In genomic region chr5:133370904-133371303, GRCh38 we compare ENCODE assay signal across 15 cellular contexts.
A peak's percentile ranks its signal among the peaks of the same experiment; 100 is the strongest.
DNase-seq lines count a peak whose midpoint lies in the region; ATAC-seq and TF ChIP-seq lines count a peak whose summit lies in the region.
"Had no signal": no experiment of that assay in that cellular context is flagged by ENCODE, and none has a peak within 500 bp of the region (broad histone marks: within the 10 kb centered on the region; RNA-seq: fewer than 3 reads in every experiment).

No MANE protein-coding gene starts in this region.

- H3K9me2 ChIP-seq in PC-3 (replicated peaks; ENCODE audit: low read length) (no peaks in the 10 kb centered on the region), neural cell (ENCODE audit: insufficient read depth, low read length) (no peaks in the 10 kb centered on the region)

- DNase-seq in PC-3 (no peak), NCI-H1694 (lab: John Stamatoyannopoulos, UW) (no peak), NCI-H524 treated with DMSO at 0.1 percent for 48 hours (lab: John Stamatoyannopoulos, UW) (no peak)
- DNase-seq in effector CD8-positive, alpha-beta T cell (lab: John Stamatoyannopoulos, UW) = no peak
- DNase-seq: CD8-positive, alpha-beta memory T cell; GF-D8; HFFc6; KG1; NCI-H1092; NCI-H510A; SJCRH30 had no signal

- ATAC-seq in PC-3 (peak; percentile 39), esophagus mucosa (peak; percentile 9)
- ATAC-seq: GM23338 had no signal

- no peak for TF ChIP-seq EP300 in neural cell (conservative IDR thresholded peaks at IDR 0.05; ENCODE audit: poor library complexity, severe bottlenecking)

- H3K36me3 ChIP-seq in BLaER1 = no peaks in the 10 kb centered on the region
- no peaks in the 10 kb centered on the region for H3K36me3 ChIP-seq in PC-3 (ENCODE audit: low read depth, low read length)
- no peaks in the 10 kb centered on the region for H3K36me3 ChIP-seq in neural cell (ENCODE audit: insufficient read depth, low read length)
- H3K36me3 ChIP-seq: SJCRH30 had no signal

- H3K27me3 ChIP-seq in BLaER1 = no peaks in the 10 kb centered on the region
- H3K27me3 ChIP-seq in PC-3 (ENCODE audit: low read length) = no peaks in the 10 kb centered on the region
- H3K27me3 ChIP-seq in neural cell (ENCODE audit: insufficient read depth, low read depth, low read length) = no peaks in the 10 kb centered on the region
- H3K27me3 ChIP-seq: SJCRH30 had no signal

- H3K9ac ChIP-seq in BLaER1 (no peak overlapping the region), PC-3 (ENCODE audit: low read length) (no peak overlapping the region), neural cell (ENCODE audit: low read length) (no peak overlapping the region)

- no peak overlapping the region for H2AFZ ChIP-seq in PC-3 (ENCODE audit: low read length)
- H2AFZ ChIP-seq in neural cell (ENCODE audit: low read depth, low read length) = no peak overlapping the region
- H2AFZ ChIP-seq: GM23338 had no signal

- intact Hi-C loops in PC-3 (cut with micrococcal nuclease) = no loop called here

- H4K20me1 ChIP-seq in BLaER1 = no peaks in the 10 kb centered on the region
- no peaks in the 10 kb centered on the region for H4K20me1 ChIP-seq in PC-3 (ENCODE audit: low read length)
- no peaks in the 10 kb centered on the region for H4K20me1 ChIP-seq in neural cell (ENCODE audit: insufficient read depth)

- H3K9me3 ChIP-seq in BLaER1 (no peaks in the 10 kb centered on the region), PC-3 (ENCODE audit: low read length) (no peaks in the 10 kb centered on the region), neural cell (ENCODE audit: low read length) (no peaks in the 10 kb centered on the region)
- H3K9me3 ChIP-seq: SJCRH30 had no signal

- H3F3A ChIP-seq in PC-3 (ENCODE audit: low read length, unreplicated experiment) (no peaks in the 10 kb centered on the region), neural cell (ENCODE audit: insufficient read depth, low read length, poor library complexity, severe bottlenecking) (no peaks in the 10 kb centered on the region)

- H3K4me1 ChIP-seq in BLaER1 = peaks cover 13% of the 10 kb centered on the region
- H3K4me1 ChIP-seq in PC-3 (ENCODE audit: insufficient read depth, low read length) = peaks cover 20% of the 10 kb centered on the region

- H3K79me2 ChIP-seq in PC-3 (ENCODE audit: low read length) (no peaks in the 10 kb centered on the region), neural cell (replicated peaks; ENCODE audit: insufficient read depth, low read length) (no peaks in the 10 kb centered on the region)

- H3K4me2 ChIP-seq in BLaER1 (peak overlapping the region; percentile 43; the same call in 1 of the 2 replicates), PC-3 (ENCODE audit: low read length) (peak overlapping the region; percentile 17), neural cell (ENCODE audit: low read length) (no peak overlapping the region)
- H3K4me2 ChIP-seq: GM23338 had no signal

- POLR2A ChIA-PET in PC-3 (lab: Charles Lee; ENCODE audit: unreplicated experiment) = no interaction called here

- H3K27ac ChIP-seq in BLaER1 (no peak overlapping the region), PC-3 (ENCODE audit: low read length) (peak overlapping the region; percentile 13; the same call in 1 of the 2 replicates), neural cell (ENCODE audit: low read length) (peak overlapping the region; percentile 50)
- H3K27ac ChIP-seq: SJCRH30 had no signal

- H3K4me3 ChIP-seq in BLaER1 (no peak overlapping the region), PC-3 (ENCODE audit: low read length) (no peak overlapping the region), neural cell (ENCODE audit: low read length) (no peak overlapping the region)
- H3K4me3 ChIP-seq: GM23338, SJCRH30 had no signal

- CTCF ChIA-PET in PC-3 (lab: Charles Lee) = no interaction called here

- no TSS peak for BruUV-seq in PC-3 (replicated peaks; lab: Mats Ljungman, UMichigan)

- TF ChIP-seq CTCF in PC-3 (conservative IDR thresholded peaks at IDR 0.05; ENCODE audit: low read depth, low read length) (no peak), neural cell (IDR thresholded peaks at IDR 0.05; ENCODE audit: poor library complexity, severe bottlenecking) (no peak)

- no peak for TF ChIP-seq RAD21 in neural cell (conservative IDR thresholded peaks at IDR 0.05)

TF ChIP-seq in neural cell, 6 proteins besides CTCF, POLR2A, EP300 and RAD21:
- no peak for TF ChIP-seq TAF1 (IDR thresholded peaks at IDR 0.05; ENCODE audit: low read depth)
- no peak for TF ChIP-seq REST (IDR thresholded peaks at IDR 0.05; ENCODE audit: borderline replicate concordance)
- no peak for TF ChIP-seq POLR2AphosphoS5 (IDR thresholded peaks at IDR 0.05)
- TF ChIP-seq MXI1 (conservative IDR thresholded peaks at IDR 0.05; ENCODE audit: poor library complexity, severe bottlenecking) = no peak
- no peak for TF ChIP-seq EZH2 (IDR thresholded peaks at IDR 0.05; ENCODE audit: borderline replicate concordance, insufficient read depth, low read length, poor library complexity, severe bottlenecking)
- no peak for TF ChIP-seq SMC3 (conservative IDR thresholded peaks at IDR 0.05; ENCODE audit: poor library complexity)
TF ChIP-seq in neural cell: peak in this region for 0.
